ENCODE assay signal across 13 cellular contexts in genomic region chr5:112684737-112685136, GRCh38. TPM values are rescaled to one million over a fixed set of nuclear protein-coding genes. Genes with fewer than 3 reads are reported as not detected.
DNase-seq lines count a peak whose midpoint lies in the region; ATAC-seq, FAIRE-seq and TF ChIP-seq lines count a peak whose summit lies in the region.
"Had no signal": no experiment of that assay in that cellular context is flagged by ENCODE, and none has a peak within 500 bp of the region (broad histone marks: within the 10 kb centered on the region; RNA-seq: fewer than 3 reads in every experiment).

No MANE protein-coding gene starts in this region.

- no peaks in the 10 kb centered on the region for H3K9me3 ChIP-seq in GM12878 (replicated peaks; ENCODE audit: control insufficient read depth, insufficient read depth, low read length)
- H3K9me3 ChIP-seq in transverse colon: no peaks in the 10 kb centered on the region

- DNase-seq in H54 (ENCODE audit: insufficient read length, low spot score) (no peak), GM12878 (ENCODE audit: low read depth, low spot score) (no peak), hepatic stellate cell (ENCODE audit: low spot score) (peak; percentile 69), transverse colon (no peak), cortex of kidney (lab: John Stamatoyannopoulos, UW) (no peak)
- DNase-seq: activated CD4-positive, CD25-positive, alpha-beta regulatory T cell; DMS79; NCI-H2081 treated with DMSO at 0.1 percent for 48 hours; RPMI8226 had no signal

- H3K4me1 ChIP-seq in GM12878 (ENCODE audit: control insufficient read depth, insufficient read depth, low read length) (peaks cover 10% of the 10 kb centered on the region), transverse colon (peaks cover 0 to 2% (median 0%) of the 10 kb centered on the region in 4 donors)

- TF ChIP-seq CTCF in GM12878 (IDR thresholded peaks at IDR 0.05 in 2 of 3, conservative IDR thresholded peaks at IDR 0.05 in 1 of 3; ENCODE audit: control insufficient read depth in 2 of 3, extremely low read depth in 1 of 3, insufficient read depth in 1 of 3, low read depth in 3 of 3, low read length in 3 of 3) (no peak), transverse colon (IDR thresholded peaks at IDR 0.05) (no peak)

- in situ Hi-C loops in GM12878 (cut with MboI): no loop called here
- in situ Hi-C loops in transverse colon (cut with MboI; ENCODE audit: low pct_ligation_motif_present in 1 of 4, low pct_unique_long_range_greater_than_20kb in 1 of 4, low sequenced_read_pairs in 3 of 4): no loop called here

- POLR2A ChIA-PET in GM12878 (lab: Charles Lee): interaction anchor here (0.5 to 2.4 kb wide), 4 partner anchors 10 to 239 kb away, joined by 3 to 9 read pairs (median 6); no protein-coding TSS in a partner anchor

- TF ChIP-seq POLR2A in H54 (IDR thresholded peaks at IDR 0.05; ENCODE audit: low read depth, low read length): no peak
- TF ChIP-seq POLR2A in GM12878 (IDR thresholded peaks at IDR 0.05; ENCODE audit: low read depth, low read length): no peak
- TF ChIP-seq POLR2A in transverse colon (IDR thresholded peaks at IDR 0.05): no peak

- TF ChIP-seq RAD21 in GM12878 (IDR thresholded peaks at IDR 0.05; ENCODE audit: insufficient read depth, low read depth, low read length): no peak

- ATAC-seq in GM12878 (no peak; the same call in 2 of the 3 replicates), GM21576 (IDR thresholded peaks at IDR 0.05; ENCODE audit: unreplicated experiment) (no peak), GM21619 (IDR thresholded peaks at IDR 0.05; ENCODE audit: unreplicated experiment) (no peak)
- ATAC-seq: stimulated activated effector memory CD8-positive, alpha-beta T cell treated with anti-CD3 and anti-CD28 coated beads, Interleukin-12 subunit alpha, Interleukin-12 subunit beta, amount 100 ng/mL, for 72 hours had no signal

- H3K79me2 ChIP-seq in GM12878 (ENCODE audit: control insufficient read depth, insufficient read depth, low read length): no peaks in the 10 kb centered on the region

- no peak overlapping the region for H3K9ac ChIP-seq in GM12878 (ENCODE audit: control insufficient read depth, insufficient read depth, low read length)

- CTCF ChIA-PET in GM12878 (lab: Yijun Ruan, JAX): interaction anchor here (0.9 to 12.6 kb wide), 10 partner anchors 8 to 338 kb away, joined by 3 to 125 read pairs (median 4); no protein-coding TSS in a partner anchor

- SMC1A ChIA-PET in GM12878 (lab: Charles Lee; ENCODE audit: uncharacterized antibody, unreplicated experiment): interaction anchor here (0.7 to 4.1 kb wide), 17 partner anchors 8 to 245 kb away, joined by 3 to 26 read pairs (median 4); no protein-coding TSS in a partner anchor

- RAD21 ChIA-PET in GM12878 (lab: Charles Lee; ENCODE audit: unreplicated experiment): interaction anchor here (1.5 to 2.3 kb wide), 6 partner anchors 8 to 132 kb away, joined by 3 to 8 read pairs (median 6); no protein-coding TSS in a partner anchor

- H3K27me3 ChIP-seq in GM12878 (replicated peaks in 1 of 2; ENCODE audit: control insufficient read depth in 2 of 2, insufficient read depth in 2 of 2, low read length in 1 of 2): peaks cover 0 to 2% of the 10 kb centered on the region in 2 experiments; a peak in 1 of 4 replicates
- peaks cover 5% of the 10 kb centered on the region for H3K27me3 ChIP-seq in transverse colon

- intact Hi-C loops in GM12878 (cut with micrococcal nuclease; ENCODE audit: unreplicated experiment) (loop anchor here (5.0 kb wide), 1 partner anchor 132 kb away; no protein-coding TSS in a partner anchor), transverse colon (cut with DNase I; ENCODE audit: low total_unique reads) (no loop called here)

- H4K20me1 ChIP-seq in GM12878 (ENCODE audit: control insufficient read depth, insufficient read depth): no peaks in the 10 kb centered on the region

- WGBS in GM12878 (ENCODE audit: insufficient coverage, insufficient replicate concordance, low lambda C conversion rate, missing lambda C conversion rate): 28% methylated on average over 4 of the region's 4 CpGs
- 64 to 66% methylated on average over 2 to 4 of the region's 4 CpGs for WGBS in transverse colon (ENCODE audit: low coverage in 1 of 2), 2 donors

- H3K36me3 ChIP-seq in GM12878 (ENCODE audit: control insufficient read depth in 2 of 2, insufficient read depth in 2 of 2, low read length in 1 of 2): no peaks in the 10 kb centered on the region
- no peaks in the 10 kb centered on the region for H3K36me3 ChIP-seq in transverse colon

- H3K4me2 ChIP-seq in GM12878 (ENCODE audit: control insufficient read depth, insufficient read depth): no peak overlapping the region; the same call in 1 of the 2 replicates

- H2AFZ ChIP-seq in GM12878 (ENCODE audit: control insufficient read depth, low read depth, low read length): peak overlapping the region; percentile 22; the same call in 1 of the 2 replicates

- BruUV-seq in GM12878 (replicated peaks; lab: Mats Ljungman, UMichigan): no TSS peak

- H3K4me3 ChIP-seq in GM12878 (no peak overlapping the region), transverse colon (no peak overlapping the region)

- FAIRE-seq in H54 (lab: Jason Lieb, UNC): peak; percentile 27
- no peak for FAIRE-seq in GM12878 (lab: Jason Lieb, UNC)

- no peak overlapping the region for H3K27ac ChIP-seq in GM12878 (ENCODE audit: control insufficient read depth, insufficient read depth)
- H3K27ac ChIP-seq in transverse colon: peak overlapping the region; percentile 32 to 62 (median 41)
- H3K27ac ChIP-seq: epithelial cell of prostate had no signal

- TF ChIP-seq EP300 in GM12878 (IDR thresholded peaks at IDR 0.05; ENCODE audit: borderline replicate concordance in 1 of 2, control insufficient read depth in 1 of 2, low read depth in 2 of 2, low read length in 2 of 2) (no peak), transverse colon (IDR thresholded peaks at IDR 0.05; ENCODE audit: low read depth) (no peak)

TF ChIP-seq in GM12878, 131 proteins besides CTCF, POLR2A, EP300 and RAD21 (continues in another document):
- TF ChIP-seq SREBF2 (IDR thresholded peaks at IDR 0.05; ENCODE audit: low read length) (no peak), ZBED1 (IDR thresholded peaks at IDR 0.05; ENCODE audit: borderline replicate concordance) (no peak), ZNF592 (IDR thresholded peaks at IDR 0.05) (no peak), IRF5 (IDR thresholded peaks at IDR 0.05; ENCODE audit: borderline replicate concordance) (no peak), WRNIP1 (IDR thresholded peaks at IDR 0.05; ENCODE audit: borderline replicate concordance, low read depth, low read length) (no peak)

RNA-seq across cellular contexts. Expression of gene APC, which starts 52.9 kb away (rescaled TPM):
- total RNA-seq in GM12878 (2013; cell fraction: nucleolus; rRNA removed): 114 and 115 TPM in 2 replicates
- total RNA-seq in GM12878 (2014; rRNA removed): 22.3 and 24.8 TPM in 2 replicates
- total RNA-seq in GM12878 (2014; rRNA removed; fragmentation: Illumina TruSeq; extraction: Trizol): 20.9 and 22.6 TPM in 2 replicates
- total RNA-seq in GM12878 (2021): 22.6 and 23.3 TPM in 2 replicates
- 5.1 TPM for polyA plus RNA-seq in GM12878 (2011; ENCODE audit: low read depth)
- polyA plus RNA-seq in GM12878 (2011; rRNA removed): 14.4 and 17.3 TPM in 2 replicates
- 9.0 and 9.7 TPM in 2 replicates for polyA plus RNA-seq in GM12878 (2011; cell fraction: cytosol; rRNA removed)
- polyA plus RNA-seq in GM12878 (2011; cell fraction: nucleus; rRNA removed): 26.4 and 31.7 TPM in 2 replicates
- 5.0 and 5.3 TPM in 2 replicates for polyA plus RNA-seq in GM12878 (2012)
- 12.5 and 14.8 TPM in 2 replicates for polyA plus RNA-seq in GM12878 (2014; fragmentation: Illumina TruSeq; extraction: Trizol)
- 1 to 10 TPM; 3.2 to 7.2 TPM for polyA plus RNA-seq in GM12878 (2014; fragmentation: Nextera tagmentation; extraction: Ambion mirVana)
- 8.6 and 12.2 TPM in 2 replicates for polyA plus RNA-seq in GM12878 (2014; rRNA removed)
- polyA plus RNA-seq in GM12878 (2016; fragmentation: Nextera tagmentation; extraction: Ambion mirVana): 10 to 100 TPM; 13.3 to 19.6 TPM
- 37.2 and 48.2 TPM in 2 replicates for polyA minus RNA-seq in GM12878 (2011; rRNA and poly(A)+ RNA removed)
- 19.3 and 21.6 TPM in 2 replicates for polyA minus RNA-seq in GM12878 (2011; cell fraction: cytosol; rRNA and poly(A)+ RNA removed)
- 50.3 and 85.1 TPM in 2 replicates for polyA minus RNA-seq in GM12878 (2011; cell fraction: nucleus; rRNA and poly(A)+ RNA removed)
- total RNA-seq in transverse colon: 100 to 1,000 TPM in 1 of 4 donors, 10 to 100 TPM in 3; 77.8 to 109 (median 85.7) TPM
